In genomic region chr2:64023485-64024258, GRCh38 we compare ENCODE assay signal across 17 cellular contexts. TPM values are rescaled to one million over a fixed set of nuclear protein-coding genes. Genes with fewer than 3 reads are reported as not detected.
DNase-seq lines count a peak whose midpoint lies in the region; ATAC-seq and TF ChIP-seq lines count a peak whose summit lies in the region.
"Had no signal": no experiment of that assay in that cellular context is flagged by ENCODE, and none has a peak within 500 bp of the region (broad histone marks: within the 10 kb centered on the region; RNA-seq: fewer than 3 reads in every experiment).

No MANE protein-coding gene starts in this region.

- H3K36me3 Mint-ChIP-seq in endothelial cell (ENCODE audit: low read depth, unreplicated experiment) = peaks cover 5% of the 10 kb centered on the region

- no peak overlapping the region for H3K4me3 ChIP-seq in H7 (ENCODE audit: insufficient read depth, low read depth, low read length)
- H3K4me3 ChIP-seq: SK-N-MC had no signal

- no peaks in the 10 kb centered on the region for H3K27me3 ChIP-seq in H7 (ENCODE audit: control insufficient read depth, insufficient read depth, low read length)

- H3K27ac Mint-ChIP-seq in endothelial cell (ENCODE audit: unreplicated experiment) = no peak overlapping the region
- H3K27ac Mint-ChIP-seq: CD8-positive, alpha-beta T cell had no signal

- H3K36me3 ChIP-seq in H7 (replicated peaks; ENCODE audit: control insufficient read depth, insufficient read depth, low read length) = no peaks in the 10 kb centered on the region

- no peak for TF ChIP-seq CTCF in endothelial cell (IDR thresholded peaks at IDR 0.05; ENCODE audit: unreplicated experiment)

- no peak overlapping the region for H3K4me3 Mint-ChIP-seq in endothelial cell (ENCODE audit: unreplicated experiment)
- H3K4me3 Mint-ChIP-seq: CD8-positive, alpha-beta T cell had no signal

- DNase-seq in ELF-1 (ENCODE audit: low read depth, low spot score) (peak; percentile 23), H7 (peak; percentile 40), OCI-M1 (lab: John Stamatoyannopoulos, UW) (peak; percentile 22), iPS-NIHi7 (ENCODE audit: extremely low spot score) (peak; percentile 31), endothelial cell (ENCODE audit: low spot score) (no peak), T-helper 9 cell (no peak), inferior parietal cortex (ENCODE audit: extremely low spot score) (no peak)
- DNase-seq: activated CD4-positive, alpha-beta T cell treated with anti-CD3 and anti-CD28 coated beads for 48 hours; activated naive CD4-positive, alpha-beta T cell; aorta; CD8-positive, alpha-beta T cell; EL; NCI-H1436; NCI-H345; stimulated activated CD4-positive, alpha-beta T cell treated with anti-CD3 and anti-CD28 coated beads, Interleukin-4, amount 100 ng/mL, for 1 hour had no signal

- no peak for ATAC-seq in GM19035 (IDR thresholded peaks at IDR 0.05; ENCODE audit: unreplicated experiment)
- ATAC-seq: CD8-positive, alpha-beta T cell had no signal

- H3K9me3 Mint-ChIP-seq in endothelial cell (ENCODE audit: unreplicated experiment) = no peaks in the 10 kb centered on the region
- H3K9me3 Mint-ChIP-seq: CD8-positive, alpha-beta T cell had no signal

- H3K4me1 Mint-ChIP-seq in endothelial cell (ENCODE audit: unreplicated experiment) = peaks cover 13% of the 10 kb centered on the region

- H3K27me3 Mint-ChIP-seq in endothelial cell (ENCODE audit: unreplicated experiment) = peaks cover 8% of the 10 kb centered on the region

RNA-seq across cellular contexts. Expression of gene VPS54, which starts 4.4 kb away (rescaled TPM):
- 19.9 and 26.3 TPM in 2 replicates for total RNA-seq in H7 (2014; rRNA removed; shearing (Covaris generic))
- total RNA-seq in endothelial cell (ENCODE audit: unreplicated experiment) = 13.6 TPM

Comparison
In these comparisons a context has a peak if more than half of its experiments do, and no peak if none do; other contexts are left out.
1. DNase-seq: peak in ELF-1 (single experiment), H7 (single experiment), OCI-M1 (single experiment) and iPS-NIHi7 (single experiment); none in endothelial cell (single experiment), T-helper 9 cell (single experiment) and inferior parietal cortex (single experiment).